24 cellular contexts compared by ENCODE assay signal in genomic region chr5:163574477-163575440, GRCh38.
"Had no signal": no experiment of that assay in that cellular context is flagged by ENCODE, and none has a peak within 500 bp of the region (broad histone marks: within the 10 kb centered on the region; RNA-seq: fewer than 3 reads in every experiment).

No MANE protein-coding gene starts in this region.

- H3K36me3 ChIP-seq: breast epithelium, colonic mucosa, right lobe of liver, thyroid gland, upper lobe of right lung had no signal

- H3K4me1 ChIP-seq: breast epithelium, colonic mucosa, parathyroid adenoma, right lobe of liver, upper lobe of right lung had no signal

- H3K9me3 ChIP-seq: breast epithelium, colonic mucosa, right lobe of liver, thyroid gland, upper lobe of right lung had no signal

- H2AFZ ChIP-seq: hepatocyte, parathyroid adenoma had no signal

- H3K27ac ChIP-seq: breast epithelium, colonic mucosa, hepatocyte, parathyroid adenoma, right lobe of liver, skin epidermis, thyroid gland, upper lobe of right lung had no signal

- DNase-seq: activated CD4-positive, alpha-beta memory T cell treated with anti-CD3 and anti-CD28 coated beads, Interleukin-2, amount 10 ng/mL, durations not matched to agents 7 days and 5 days; activated CD4-positive, alpha-beta T cell treated with anti-CD3 and anti-CD28 coated beads, Interleukin-2, amount 10 ng/mL, durations not matched to agents 24 days and 14 days; activated effector memory CD4-positive, alpha-beta T cell treated with Interleukin-2 at 50 U/mL for 16 hours; activated naive CD4-positive, alpha-beta T cell treated with anti-CD3 and anti-CD28 coated beads for 36 hours; activated naive CD8-positive, alpha-beta T cell treated with anti-CD3 and anti-CD28 coated beads, Interleukin-2, amount 10 ng/mL, durations not matched to agents 7 days and 5 days; activated T-cell treated with anti-CD3 and anti-CD28 coated beads, Interleukin-2, amount 50 U/mL, for 72 hours; amniotic stem cell; colonic mucosa; endodermal cell; foreskin melanocyte; left ventricle myocardium superior; nephron progenitor cell; right lobe of liver; stimulated activated CD4-positive, alpha-beta T cell treated with anti-CD3 and anti-CD28 coated beads, Interleukin-1b, Interleukin-23, amount 100 ng/mL, for 48 hours; substantia nigra; T-helper 2 cell; thyroid gland; upper lobe of right lung had no signal

- H3K36me3 Mint-ChIP-seq: activated naive CD8-positive, alpha-beta T cell treated with anti-CD3 and anti-CD28 coated beads, Interleukin-2, amount 10 ng/mL, durations not matched to agents 7 days and 5 days had no signal

- H3K4me3 ChIP-seq: breast epithelium, colonic mucosa, hepatocyte, right lobe of liver, skin epidermis, thyroid gland, upper lobe of right lung had no signal

- H3K27me3 ChIP-seq: breast epithelium, colonic mucosa, hepatocyte, thyroid gland, upper lobe of right lung had no signal

- H3K4me1 Mint-ChIP-seq: activated CD4-positive, alpha-beta memory T cell treated with anti-CD3 and anti-CD28 coated beads, Interleukin-2, amount 10 ng/mL, durations not matched to agents 7 days and 5 days; activated CD4-positive, alpha-beta T cell treated with anti-CD3 and anti-CD28 coated beads, Interleukin-2, amount 10 ng/mL, durations not matched to agents 24 days and 14 days; activated naive CD8-positive, alpha-beta T cell treated with anti-CD3 and anti-CD28 coated beads, Interleukin-2, amount 10 ng/mL, durations not matched to agents 7 days and 5 days; central memory CD8-positive, alpha-beta T cell; endodermal cell had no signal

- ATAC-seq: activated T-cell treated with anti-CD3 and anti-CD28 coated beads, Interleukin-2, amount 50 U/mL, for 72 hours; left ventricle myocardium superior; right lobe of liver; upper lobe of right lung had no signal

- H3K4me2 ChIP-seq: hepatocyte had no signal

- H3K4me3 Mint-ChIP-seq: activated CD4-positive, alpha-beta memory T cell treated with anti-CD3 and anti-CD28 coated beads, Interleukin-2, amount 10 ng/mL, durations not matched to agents 7 days and 5 days; activated CD4-positive, alpha-beta T cell treated with anti-CD3 and anti-CD28 coated beads, Interleukin-2, amount 10 ng/mL, durations not matched to agents 24 days and 14 days; activated naive CD4-positive, alpha-beta T cell treated with anti-CD3 and anti-CD28 coated beads for 36 hours; activated naive CD8-positive, alpha-beta T cell treated with anti-CD3 and anti-CD28 coated beads, Interleukin-2, amount 10 ng/mL, durations not matched to agents 7 days and 5 days; activated T-cell treated with anti-CD3 and anti-CD28 coated beads, Interleukin-2, amount 50 U/mL, for 72 hours; central memory CD8-positive, alpha-beta T cell; endodermal cell; nephron progenitor cell; stimulated activated naive CD8-positive, alpha-beta T cell treated with anti-CD3 and anti-CD28 coated beads, Interleukin-15, Interleukin-2, amounts not matched to agents 100 ng/mL and 50 ng/mL, for 24 hours had no signal

- H3K9me3 Mint-ChIP-seq: activated CD4-positive, alpha-beta memory T cell treated with anti-CD3 and anti-CD28 coated beads, Interleukin-2, amount 10 ng/mL, durations not matched to agents 7 days and 5 days; activated CD4-positive, alpha-beta T cell treated with anti-CD3 and anti-CD28 coated beads, Interleukin-2, amount 10 ng/mL, durations not matched to agents 24 days and 14 days; activated naive CD4-positive, alpha-beta T cell treated with anti-CD3 and anti-CD28 coated beads for 36 hours; activated naive CD8-positive, alpha-beta T cell treated with anti-CD3 and anti-CD28 coated beads, Interleukin-2, amount 10 ng/mL, durations not matched to agents 7 days and 5 days; activated T-cell treated with anti-CD3 and anti-CD28 coated beads, Interleukin-2, amount 50 U/mL, for 72 hours; central memory CD8-positive, alpha-beta T cell; endodermal cell; nephron progenitor cell; stimulated activated naive CD8-positive, alpha-beta T cell treated with anti-CD3 and anti-CD28 coated beads, Interleukin-15, Interleukin-2, amounts not matched to agents 100 ng/mL and 50 ng/mL, for 24 hours had no signal

- H3K9ac ChIP-seq: parathyroid adenoma had no signal

- H3K27ac Mint-ChIP-seq: activated CD4-positive, alpha-beta memory T cell treated with anti-CD3 and anti-CD28 coated beads, Interleukin-2, amount 10 ng/mL, durations not matched to agents 7 days and 5 days; activated CD4-positive, alpha-beta T cell treated with anti-CD3 and anti-CD28 coated beads, Interleukin-2, amount 10 ng/mL, durations not matched to agents 24 days and 14 days; activated naive CD4-positive, alpha-beta T cell treated with anti-CD3 and anti-CD28 coated beads for 36 hours; activated naive CD8-positive, alpha-beta T cell treated with anti-CD3 and anti-CD28 coated beads, Interleukin-2, amount 10 ng/mL, durations not matched to agents 7 days and 5 days; activated T-cell treated with anti-CD3 and anti-CD28 coated beads, Interleukin-2, amount 50 U/mL, for 72 hours; endodermal cell; nephron progenitor cell; stimulated activated naive CD8-positive, alpha-beta T cell treated with anti-CD3 and anti-CD28 coated beads, Interleukin-15, Interleukin-2, amounts not matched to agents 100 ng/mL and 50 ng/mL, for 24 hours had no signal
